2 cellular contexts compared by ENCODE assay signal in genomic region chr17:21058098-21058893, GRCh38.
TF ChIP-seq lines count a peak whose summit lies in the region.

No MANE protein-coding gene starts in this region.

TF ChIP-seq in HepG2, 621 proteins besides CTCF, POLR2A, EP300 and RAD21 (continued from another document):
- TF ChIP-seq ZNF770 (CRISPR knock-in tag; IDR thresholded peaks at IDR 0.05): peak; percentile 54; the same call in 1 of the 2 replicates
TF ChIP-seq in HepG2: peak in this region for 1.

TF ChIP-seq in SK-N-SH, 30 proteins besides CTCF, POLR2A, EP300 and RAD21 (continued from another document):
- TF ChIP-seq FOSL2 (IDR thresholded peaks at IDR 0.05; ENCODE audit: borderline replicate concordance, low read depth): peak; percentile 40; the same call in 1 of the 2 replicates
- no peak for TF ChIP-seq PBX3 (IDR thresholded peaks at IDR 0.05)
- TF ChIP-seq SIN3A (IDR thresholded peaks at IDR 0.05; ENCODE audit: borderline replicate concordance, low read depth, low read length): no peak
- no peak for TF ChIP-seq RXRA (IDR thresholded peaks at IDR 0.05; ENCODE audit: borderline replicate concordance, low read depth)
- no peak for TF ChIP-seq RCOR1 (IDR thresholded peaks at IDR 0.05; ENCODE audit: low read length)
- TF ChIP-seq USF2 (IDR thresholded peaks at IDR 0.05; ENCODE audit: borderline replicate concordance, low read depth, low read length): no peak
- no peak for TF ChIP-seq IRF3 (IDR thresholded peaks at IDR 0.05; ENCODE audit: low read depth, low read length)
- TF ChIP-seq ZBTB33 (IDR thresholded peaks at IDR 0.05; ENCODE audit: borderline replicate concordance, low read depth): no peak
- no peak for TF ChIP-seq ELF1 (IDR thresholded peaks at IDR 0.05)
- TF ChIP-seq REST (IDR thresholded peaks at IDR 0.05; ENCODE audit: low read depth, low read length): no peak
